Comparison of ENCODE assay signal across 1 cellular context in the genomic region with DNA sequence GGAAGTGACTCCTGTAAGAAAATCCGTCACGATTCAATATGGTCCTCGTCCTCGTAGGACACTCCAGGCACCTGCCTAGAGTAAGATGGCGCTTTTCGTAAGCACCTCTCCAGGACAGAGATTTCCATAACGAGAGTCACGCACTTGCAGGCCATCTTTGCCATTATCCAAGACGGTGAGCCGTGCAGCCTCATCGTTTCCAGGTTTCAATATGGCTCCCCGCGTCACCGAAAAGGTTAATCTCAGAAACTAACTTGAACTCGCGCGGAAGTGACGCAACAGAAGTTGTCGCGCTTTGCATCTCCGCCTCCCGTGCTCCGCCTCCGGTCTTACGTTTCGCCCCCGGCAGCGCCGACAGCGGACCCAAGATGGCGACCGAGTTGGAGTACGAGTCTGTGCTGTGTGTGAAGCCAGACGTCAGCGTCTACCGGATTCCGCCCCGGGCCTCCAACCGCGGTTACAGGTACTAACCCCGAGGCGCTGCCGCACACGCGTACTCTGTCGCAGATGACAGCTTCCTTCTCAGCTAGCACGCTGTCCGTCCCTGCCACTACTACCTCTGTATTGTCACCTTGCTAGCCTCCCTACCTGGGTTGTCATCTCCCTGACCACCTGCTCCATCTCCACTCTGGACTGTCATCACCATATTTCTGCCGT.
TF ChIP-seq lines count a peak whose summit lies in the region.

A gene (plus strand): TSS at position 354 of the 657 bp plus-strand sequence. CDS start 15 bp downstream, at position 369.

TF ChIP-seq in HEK293, 187 proteins besides CTCF, POLR2A, EP300 and RAD21 (continued from another document):
- TF ChIP-seq ZNF624 (tag by site-specific recombination; IDR thresholded peaks at IDR 0.05) (no peak), ZNF660 (tag by site-specific recombination; IDR thresholded peaks at IDR 0.05) (peak; percentile 87; the same call in 1 of the 2 replicates), ZNF792 (tag by site-specific recombination; IDR thresholded peaks at IDR 0.05) (0 out of 2 replicates have a peak, but pooled peaks have one; percentile 14), ZNF561 (tag by site-specific recombination; IDR thresholded peaks at IDR 0.05; ENCODE audit: borderline replicate concordance) (peak; percentile 57; the same call in 1 of the 2 replicates), ZNF76 (tag by site-specific recombination; IDR thresholded peaks at IDR 0.05; ENCODE audit: borderline replicate concordance, low read depth) (no peak), ZNF114 (tag by site-specific recombination; IDR thresholded peaks at IDR 0.05) (no peak), ZNF140 (tag by site-specific recombination; IDR thresholded peaks at IDR 0.05) (no peak), SCRT1 (tag by site-specific recombination; IDR thresholded peaks at IDR 0.05; ENCODE audit: borderline replicate concordance) (no peak), OSR2 (tag by site-specific recombination; IDR thresholded peaks at IDR 0.05) (peak; percentile 42), ZBTB7A (tag by site-specific recombination; IDR thresholded peaks at IDR 0.05; ENCODE audit: low read depth) (no peak), ZNF155 (tag by site-specific recombination; IDR thresholded peaks at IDR 0.05) (no peak), ZNF184 (tag by site-specific recombination; IDR thresholded peaks at IDR 0.05) (no peak), ZBTB20 (tag by site-specific recombination; IDR thresholded peaks at IDR 0.05) (peak; percentile 70; the same call in 1 of the 2 replicates), ZFP69B (tag by site-specific recombination; IDR thresholded peaks at IDR 0.05) (0 out of 2 replicates have a peak, but pooled peaks have one; percentile 39), ZNF169 (tag by site-specific recombination; IDR thresholded peaks at IDR 0.05) (no peak), ZNF214 (tag by site-specific recombination; IDR thresholded peaks at IDR 0.05; ENCODE audit: borderline replicate concordance) (no peak), ZNF10 (tag by site-specific recombination; IDR thresholded peaks at IDR 0.05) (peak; percentile 6; the same call in 1 of the 2 replicates), OVOL3 (tag by site-specific recombination; IDR thresholded peaks at IDR 0.05) (peak; percentile 9; the same call in 1 of the 2 replicates), GLI2 (tag by site-specific recombination; IDR thresholded peaks at IDR 0.05; ENCODE audit: borderline replicate concordance, low read depth) (no peak), WT1 (tag by site-specific recombination; IDR thresholded peaks at IDR 0.05) (no peak), ZNF211 (tag by site-specific recombination; IDR thresholded peaks at IDR 0.05; ENCODE audit: low read depth) (no peak)
TF ChIP-seq in HEK293: peak in this region for 50.
